In the genomic region with DNA sequence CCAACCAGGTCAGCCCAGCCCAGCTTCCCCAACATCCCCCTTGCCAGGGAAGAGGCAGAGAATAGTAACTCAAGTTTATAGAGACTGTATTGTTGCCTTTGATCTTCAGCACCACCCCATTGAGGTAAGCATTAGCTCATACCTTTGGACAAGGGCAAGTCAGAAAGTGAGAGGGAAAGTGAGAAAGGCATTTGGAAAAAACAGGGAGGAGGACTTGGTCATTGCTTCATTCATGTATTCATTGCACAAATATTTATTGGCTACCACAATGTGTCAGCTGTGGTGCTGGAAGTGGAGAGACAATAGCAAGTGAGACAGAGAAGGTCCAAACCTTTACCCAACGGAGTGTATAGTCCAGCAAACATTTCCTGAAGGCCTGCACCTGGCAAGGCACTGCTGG, we compare ENCODE assay signal across 15 cellular contexts.
DNase-seq lines count a peak whose midpoint lies in the region; ATAC-seq and TF ChIP-seq lines count a peak whose summit lies in the region.
"Had no signal": no experiment of that assay in that cellular context is flagged by ENCODE, and none has a peak within 500 bp of the region (broad histone marks: within the 10 kb centered on the region; RNA-seq: fewer than 3 reads in every experiment).

No MANE protein-coding gene starts in this region.

- no peaks in the 10 kb centered on the region for H3K4me1 Mint-ChIP-seq in activated naive CD8-positive, alpha-beta T cell treated with anti-CD3 and anti-CD28 coated beads, Interleukin-2, amount 50 U/mL, for 24 hours

- H3K4me3 Mint-ChIP-seq in activated naive CD8-positive, alpha-beta T cell treated with anti-CD3 and anti-CD28 coated beads, Interleukin-2, amount 50 U/mL, for 24 hours = no peak overlapping the region
- H3K4me3 Mint-ChIP-seq: brain; CD4-positive, alpha-beta T cell had no signal

- no peaks in the 10 kb centered on the region for H3K27me3 ChIP-seq in kidney epithelial cell (ENCODE audit: control insufficient read depth, insufficient read depth, low read length)
- H3K27me3 ChIP-seq: upper lobe of right lung had no signal

- H3K4me3 ChIP-seq in astrocyte of the spinal cord (ENCODE audit: low read depth, low read length) (no peak overlapping the region), kidney epithelial cell (ENCODE audit: low read depth, low read length) (no peak overlapping the region)
- H3K4me3 ChIP-seq: upper lobe of right lung had no signal

- H3K27me3 Mint-ChIP-seq in activated naive CD8-positive, alpha-beta T cell treated with anti-CD3 and anti-CD28 coated beads, Interleukin-2, amount 50 U/mL, for 24 hours = no peaks in the 10 kb centered on the region
- H3K27me3 Mint-ChIP-seq: CD4-positive, alpha-beta T cell had no signal

- ATAC-seq in activated naive CD8-positive, alpha-beta T cell treated with anti-CD3 and anti-CD28 coated beads, Interleukin-2, amount 50 U/mL, for 24 hours = no peak
- ATAC-seq: left ventricle myocardium superior, upper lobe of right lung had no signal

- no peak for TF ChIP-seq CTCF in AG09319 (IDR thresholded peaks at IDR 0.05; ENCODE audit: low read depth, low read length)
- TF ChIP-seq CTCF in astrocyte of the spinal cord (IDR thresholded peaks at IDR 0.05; ENCODE audit: low read depth, low read length) = no peak
- no peak for TF ChIP-seq CTCF in kidney epithelial cell (IDR thresholded peaks at IDR 0.05; ENCODE audit: insufficient read depth, low read length, poor library complexity, severe bottlenecking)

- no peaks in the 10 kb centered on the region for H3K36me3 ChIP-seq in kidney epithelial cell (ENCODE audit: control insufficient read depth, insufficient read depth, low read length)
- H3K36me3 ChIP-seq: upper lobe of right lung had no signal

- no peaks in the 10 kb centered on the region for H3K36me3 Mint-ChIP-seq in activated naive CD8-positive, alpha-beta T cell treated with anti-CD3 and anti-CD28 coated beads, Interleukin-2, amount 50 U/mL, for 24 hours (ENCODE audit: low read depth)
- H3K36me3 Mint-ChIP-seq: brain had no signal

- no peak overlapping the region for H3K27ac Mint-ChIP-seq in activated naive CD8-positive, alpha-beta T cell treated with anti-CD3 and anti-CD28 coated beads, Interleukin-2, amount 50 U/mL, for 24 hours
- H3K27ac Mint-ChIP-seq: CD4-positive, alpha-beta T cell had no signal

- H3K9me3 Mint-ChIP-seq in activated naive CD8-positive, alpha-beta T cell treated with anti-CD3 and anti-CD28 coated beads, Interleukin-2, amount 50 U/mL, for 24 hours = no peaks in the 10 kb centered on the region

- in situ Hi-C loops in astrocyte of the spinal cord (cut with HindIII; ENCODE audit: low sequenced_read_pairs) = no loop called here

- peak; percentile 32 for DNase-seq in AG09319 (ENCODE audit: extremely low read depth, low read depth)
- peak; percentile 95 for DNase-seq in HT1080 (ENCODE audit: low read depth)
- peak; percentile 88 for DNase-seq in astrocyte of the spinal cord (ENCODE audit: low read depth, low spot score)
- DNase-seq in kidney epithelial cell (ENCODE audit: low read depth) = peak; percentile 90
- no peak for DNase-seq in OCI-M2 (lab: John Stamatoyannopoulos, UW; ENCODE audit: unreplicated experiment)
- DNase-seq in activated naive CD8-positive, alpha-beta T cell treated with anti-CD3 and anti-CD28 coated beads, Interleukin-2, amount 50 U/mL, for 24 hours = no peak
- DNase-seq in DMS 273 (lab: John Stamatoyannopoulos, UW; ENCODE audit: unreplicated experiment) = no peak
- no peak for DNase-seq in germinal center (ENCODE audit: low spot score)
- DNase-seq: activated T-cell treated with anti-CD3 and anti-CD28 coated beads for 4 hours; CD4-positive, alpha-beta T cell; foreskin melanocyte; left ventricle myocardium superior; NCI-H2171 treated with DMSO at 0.1 percent for 48 hours; upper lobe of right lung had no signal

Comparison
In these comparisons a context has a peak if more than half of its experiments do, and no peak if none do; other contexts are left out.
1. DNase-seq: peak in AG09319 (single experiment), HT1080 (single experiment), astrocyte of the spinal cord (single experiment) and kidney epithelial cell (single experiment); none in OCI-M2 (single experiment), activated naive CD8-positive, alpha-beta T cell treated with anti-CD3 and anti-CD28 coated beads, Interleukin-2, amount 50 U/mL, for 24 hours (single experiment), DMS 273 (single experiment) and germinal center (single experiment).